1 cellular context compared by ENCODE assay signal in genomic region chr11:63212742-63213141, GRCh38.
TF ChIP-seq lines count a peak whose summit lies in the region.

No MANE protein-coding gene starts in this region.

TF ChIP-seq in H1, 55 proteins besides CTCF, POLR2A, EP300 and RAD21 (continued from another document):
- TF ChIP-seq E2F6 (IDR thresholded peaks at IDR 0.05), result no peak
- TF ChIP-seq RFX5 (IDR thresholded peaks at IDR 0.05; ENCODE audit: borderline replicate concordance, low read depth, low read length), result no peak
- no peak for TF ChIP-seq TEAD4 (IDR thresholded peaks at IDR 0.05; ENCODE audit: low read depth, low read length)
- TF ChIP-seq FOSL1 (IDR thresholded peaks at IDR 0.05; ENCODE audit: insufficient read depth, low read depth, low read length), result no peak
- TF ChIP-seq CBX5 (IDR thresholded peaks at IDR 0.05; ENCODE audit: low read depth, low read length), result no peak
- TF ChIP-seq CHD1 (IDR thresholded peaks at IDR 0.05; ENCODE audit: low read depth, low read length), result no peak
- TF ChIP-seq BCL11A (IDR thresholded peaks at IDR 0.05; ENCODE audit: low read depth in 2 of 2, low read length in 2 of 2), result no peak
- no peak for TF ChIP-seq CHD2 (IDR thresholded peaks at IDR 0.05; ENCODE audit: low read length)
- no peak for TF ChIP-seq JUND (IDR thresholded peaks at IDR 0.05; ENCODE audit: low read length)
- no peak for TF ChIP-seq NRF1 (IDR thresholded peaks at IDR 0.05; ENCODE audit: low read depth, low read length)
- TF ChIP-seq CEBPB (IDR thresholded peaks at IDR 0.05; ENCODE audit: low read depth, low read length), result no peak
- no peak for TF ChIP-seq CHD7 (IDR thresholded peaks at IDR 0.05; ENCODE audit: insufficient replicate concordance, low read length)
- TF ChIP-seq SIRT6 (IDR thresholded peaks at IDR 0.05; ENCODE audit: low read length), result no peak
- TF ChIP-seq NANOG (IDR thresholded peaks at IDR 0.05; ENCODE audit: insufficient read depth, low read depth, low read length, poor library complexity, severe bottlenecking), result no peak
TF ChIP-seq in H1: peak in this region for 0.
